20 cellular contexts compared by ENCODE assay signal in genomic region chr5:171648279-171648774, GRCh38.
"Had no signal": no experiment of that assay in that cellular context is flagged by ENCODE, and none has a peak within 500 bp of the region (broad histone marks: within the 10 kb centered on the region; RNA-seq: fewer than 3 reads in every experiment).

No MANE protein-coding gene starts in this region.

- H3K4me1 Mint-ChIP-seq: immature natural killer cell, memory B cell, natural killer cell had no signal

- H3K36me3 Mint-ChIP-seq: immature natural killer cell, memory B cell, mesothelial cell of epicardium, natural killer cell had no signal

- DNase-seq: esophagus squamous epithelium; foreskin fibroblast; immature natural killer cell; kidney; left cardiac atrium; left ventricle myocardium inferior; lower lobe of right lung; natural killer cell; pancreas; right cardiac atrium; small intestine; stimulated activated CD4-positive, alpha-beta T cell treated with anti-CD3 and anti-CD28 coated beads, Interleukin-2, amount 100 ng/mL, for 48 hours; stimulated activated naive CD4-positive, alpha-beta T cell treated with Interleukin-2 at 50 U/mL for 16 hours; trophoblast cell had no signal

- H3K9me3 ChIP-seq: esophagus squamous epithelium, left ventricle myocardium inferior, lower lobe of right lung, pancreas had no signal

- H3K9me3 Mint-ChIP-seq: dendritic cell treated with granulocyte-macrophage colony-stimulating factor and Interleukin-4, amounts not matched to agents 40 ng/mL and 50 ng/mL, for 4 days; memory B cell; natural killer cell; neural crest cell had no signal

- H3K4me3 Mint-ChIP-seq: dendritic cell treated with granulocyte-macrophage colony-stimulating factor and Interleukin-4, amounts not matched to agents 40 ng/mL and 50 ng/mL, for 4 days; immature natural killer cell; memory B cell; mesothelial cell of epicardium; natural killer cell; neural crest cell had no signal

- H3K4me1 ChIP-seq: gastroesophageal sphincter, lower lobe of right lung, pancreas had no signal

- H3K4me3 ChIP-seq: esophagus squamous epithelium, gastroesophageal sphincter, left ventricle myocardium inferior, lower lobe of right lung, pancreas had no signal

- ATAC-seq: gastroesophageal sphincter, lower lobe of right lung, natural killer cell, pancreas had no signal

- H3K36me3 ChIP-seq: esophagus squamous epithelium, gastroesophageal sphincter, left ventricle myocardium inferior, lower lobe of right lung, pancreas had no signal

- H3K27ac ChIP-seq: esophagus squamous epithelium, gastroesophageal sphincter, lower lobe of right lung, pancreas had no signal

- H3K27ac Mint-ChIP-seq: immature natural killer cell, memory B cell, mesothelial cell of epicardium, natural killer cell, progenitor cell of endocrine pancreas had no signal
